10 cellular contexts compared by ENCODE assay signal in genomic region chr1:225811622-225812487, GRCh38. TPM values are rescaled to one million over a fixed set of nuclear protein-coding genes. Genes with fewer than 3 reads are reported as not detected.
DNase-seq lines count a peak whose midpoint lies in the region; ATAC-seq, FAIRE-seq and TF ChIP-seq lines count a peak whose summit lies in the region.
"Had no signal": no experiment of that assay in that cellular context is flagged by ENCODE, and none has a peak within 500 bp of the region (broad histone marks: within the 10 kb centered on the region; RNA-seq: fewer than 3 reads in every experiment).

No MANE protein-coding gene starts in this region.

- H3K27ac ChIP-seq in angular gyrus (ENCODE audit: low read depth, low read length), result peak overlapping the region; percentile 50
- peak overlapping the region in 1 of 2 donors; percentile 31 for H3K27ac ChIP-seq in thoracic aorta
- H3K27ac ChIP-seq: BLaER1 treated with 17β-estradiol and CSF1 and Interleukin-3, amounts not matched to agents 10 nM and 100 nM had no signal

- no peaks in the 10 kb centered on the region for H3K36me3 Mint-ChIP-seq in stimulated activated memory B cell treated with anti-CD40 and anti-IgM and Interleukin-4, amounts not matched to agents 10 μg/mL and 1 μg/mL and 100 μg/mL, for 72 hours

- FAIRE-seq in RCC 7860 (lab: Jason Lieb, UNC), result no peak

- no peak for TF ChIP-seq CTCF in thoracic aorta (IDR thresholded peaks at IDR 0.05)

- H3K9me3 ChIP-seq in thoracic aorta, result no peaks in the 10 kb centered on the region
- H3K9me3 ChIP-seq: BLaER1 treated with 17β-estradiol and CSF1 and Interleukin-3, amounts not matched to agents 10 nM and 100 nM had no signal

- H3K27me3 Mint-ChIP-seq in stimulated activated memory B cell treated with anti-CD40 and anti-IgM and Interleukin-4, amounts not matched to agents 10 μg/mL and 1 μg/mL and 100 μg/mL, for 72 hours, result peaks cover 11% of the 10 kb centered on the region

- no peaks in the 10 kb centered on the region for H3K27me3 ChIP-seq in thoracic aorta (replicated peaks; ENCODE audit: insufficient read depth)

- H3K4me1 ChIP-seq in thoracic aorta (ENCODE audit: control insufficient read depth in 1 of 2, low read depth in 2 of 2), result peaks cover 37 to 64% of the 10 kb centered on the region in 2 donors

- H3K36me3 ChIP-seq in thoracic aorta, result no peaks in the 10 kb centered on the region
- H3K36me3 ChIP-seq: BLaER1 treated with 17β-estradiol and CSF1 and Interleukin-3, amounts not matched to agents 10 nM and 100 nM had no signal

- DNase-seq in NCI-H2196 (lab: John Stamatoyannopoulos, UW; ENCODE audit: unreplicated experiment), result peak; percentile 27
- no peak for DNase-seq in NCI-H2196 treated with DMSO at 0.1 percent for 48 hours (lab: John Stamatoyannopoulos, UW; ENCODE audit: unreplicated experiment)
- peak; percentile 34 for DNase-seq in iris pigment epithelial cell (ENCODE audit: low read depth)
- no peak for DNase-seq in thoracic aorta (ENCODE audit: low spot score)
- DNase-seq in RCC 7860 (ENCODE audit: low spot score), result no peak
- DNase-seq: posterior cingulate gyrus had no signal

- H3K27ac Mint-ChIP-seq in stimulated activated memory B cell treated with anti-CD40 and anti-IgM and Interleukin-4, amounts not matched to agents 10 μg/mL and 1 μg/mL and 100 μg/mL, for 72 hours, result no peak overlapping the region

- H3K9me3 Mint-ChIP-seq in stimulated activated memory B cell treated with anti-CD40 and anti-IgM and Interleukin-4, amounts not matched to agents 10 μg/mL and 1 μg/mL and 100 μg/mL, for 72 hours, result no peaks in the 10 kb centered on the region

- H3K4me3 Mint-ChIP-seq in stimulated activated memory B cell treated with anti-CD40 and anti-IgM and Interleukin-4, amounts not matched to agents 10 μg/mL and 1 μg/mL and 100 μg/mL, for 72 hours, result no peak overlapping the region

- ATAC-seq in thoracic aorta (ENCODE audit: insufficient number of reproducible peaks, low FRiP score, low read depth) (no peak), HG03025 (IDR thresholded peaks at IDR 0.05; ENCODE audit: low FRiP score, unreplicated experiment) (no peak)
- ATAC-seq in stimulated activated memory B cell treated with anti-CD40 and anti-IgM and Interleukin-4, amounts not matched to agents 10 μg/mL and 1 μg/mL and 100 μg/mL, for 72 hours, result no peak

- H3K4me3 ChIP-seq in thoracic aorta, result peak overlapping the region; percentile 91

- peaks cover 15% of the 10 kb centered on the region for H3K4me1 Mint-ChIP-seq in stimulated activated memory B cell treated with anti-CD40 and anti-IgM and Interleukin-4, amounts not matched to agents 10 μg/mL and 1 μg/mL and 100 μg/mL, for 72 hours

RNA-seq across cellular contexts. Expression of gene EPHX1, which starts 1.9 kb away (rescaled TPM):
- total RNA-seq in thoracic aorta, result 10 to 100 TPM; 58.9 to 77.6 TPM

RNA-seq across cellular contexts. Expression of gene SRP9, which starts 34.2 kb away (rescaled TPM):
- total RNA-seq in thoracic aorta, result 100 to 1,000 TPM; 130 to 131 TPM

Comparison
In these comparisons a context has a peak if more than half of its experiments do, and no peak if none do; other contexts are left out.
1. DNase-seq: peak in NCI-H2196 (single experiment) and iris pigment epithelial cell (single experiment); none in NCI-H2196 treated with DMSO at 0.1 percent for 48 hours (single experiment), thoracic aorta (single experiment) and RCC 7860 (single experiment).